In the genomic region with DNA sequence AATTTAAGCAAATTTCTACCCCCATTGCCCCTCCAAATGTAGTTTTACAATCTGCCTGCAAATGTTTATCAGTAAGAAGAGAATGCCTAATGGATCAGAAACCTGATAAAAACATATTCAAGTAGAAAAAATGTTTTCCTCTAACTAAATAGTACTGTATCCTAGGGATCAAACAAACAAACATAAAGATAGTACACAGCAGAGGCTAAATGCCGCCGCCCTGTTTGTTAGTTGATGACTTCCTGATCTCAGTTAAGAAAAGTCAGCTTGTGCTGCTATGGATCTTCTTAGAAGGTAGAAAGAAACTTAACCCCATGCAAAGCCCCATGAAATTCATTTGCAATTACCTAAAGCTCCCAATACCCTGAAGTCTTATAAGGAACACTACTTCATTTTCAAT, we compare ENCODE assay signal across 15 cellular contexts.
"Had no signal": no experiment of that assay in that cellular context is flagged by ENCODE, and none has a peak within 500 bp of the region (broad histone marks: within the 10 kb centered on the region; RNA-seq: fewer than 3 reads in every experiment).

No MANE protein-coding gene starts in this region.

- DNase-seq: activated CD4-positive, alpha-beta T cell treated with anti-CD3 and anti-CD28 coated beads for 48 hours; activated naive CD4-positive, alpha-beta T cell treated with anti-CD3 and anti-CD28 coated beads for 36 hours; body of pancreas; endodermal cell; hypothalamus; left cardiac atrium; nephron progenitor cell; ovary; sigmoid colon; stimulated activated CD4-positive, alpha-beta T cell treated with anti-CD3 and anti-CD28 coated beads, Interleukin-4, amount 100 ng/mL, for 1 hour; stimulated activated CD8-positive, alpha-beta memory T cell treated with anti-CD3 and anti-CD28 coated beads, Interleukin-4, amount 100 ng/mL, for 48 hours; stimulated activated naive CD8-positive, alpha-beta T cell treated with anti-CD3 and anti-CD28 coated beads, Interleukin-15, Interleukin-2, amounts not matched to agents 100 U/mL and 50 U/mL, for 24 hours; upper lobe of right lung had no signal

- H3K36me3 ChIP-seq: ovary, sigmoid colon, suprapubic skin, upper lobe of right lung had no signal

- H3K27me3 ChIP-seq: body of pancreas, ovary, sigmoid colon, suprapubic skin, upper lobe of right lung had no signal

- H3K4me1 ChIP-seq: upper lobe of right lung had no signal

- H3K9me3 ChIP-seq: body of pancreas, ovary, sigmoid colon, suprapubic skin, upper lobe of right lung had no signal

- H3K27ac ChIP-seq: body of pancreas, ovary, suprapubic skin, upper lobe of right lung had no signal

- ATAC-seq: body of pancreas; left cardiac atrium; stimulated activated naive CD8-positive, alpha-beta T cell treated with anti-CD3 and anti-CD28 coated beads, Interleukin-15, Interleukin-2, amounts not matched to agents 100 U/mL and 50 U/mL, for 24 hours; upper lobe of right lung had no signal

- H3K4me3 ChIP-seq: body of pancreas, lung, ovary, sigmoid colon, suprapubic skin, upper lobe of right lung had no signal
